Comparison of ENCODE assay signal across 9 cellular contexts in the genomic region with DNA sequence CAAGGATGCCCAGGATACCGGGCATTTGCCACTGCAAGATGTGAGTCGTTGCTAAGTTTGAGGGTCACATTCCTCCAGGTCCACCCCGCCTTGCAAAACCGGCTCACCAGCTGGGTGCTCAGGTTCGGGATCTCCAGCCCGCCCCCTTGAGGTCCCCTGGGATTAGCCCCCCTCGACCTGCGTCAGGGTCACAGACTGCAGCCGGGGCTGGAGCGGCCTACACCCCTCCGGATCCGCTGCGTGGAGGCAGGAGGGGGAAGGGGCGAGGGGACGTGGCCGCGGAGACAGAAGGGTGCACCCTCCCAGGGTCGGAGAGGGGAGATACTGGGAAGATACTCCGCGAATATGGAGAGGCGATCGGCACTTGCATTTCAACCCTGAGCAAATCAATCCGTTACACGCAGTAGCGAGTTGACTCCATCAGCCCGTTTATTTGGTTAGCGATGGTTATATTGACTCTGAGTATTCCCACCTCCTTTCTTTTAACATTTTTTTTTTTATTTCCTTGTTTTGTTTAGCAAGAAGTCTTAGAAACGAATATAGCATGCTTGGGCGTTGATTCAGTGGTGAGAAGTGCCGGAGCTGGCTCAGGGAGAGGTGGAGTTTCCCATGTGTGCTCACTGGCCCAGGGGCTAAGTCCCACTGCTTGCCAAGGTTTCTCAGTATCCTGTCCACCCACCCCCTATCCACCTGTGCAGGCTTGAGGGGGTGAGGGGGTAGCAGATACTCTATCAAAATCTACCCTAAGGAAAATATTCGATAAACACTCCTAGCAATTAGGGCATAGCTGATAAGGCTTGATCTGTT. TPM values are rescaled to one million over a fixed set of nuclear protein-coding genes. Genes with fewer than 3 reads are reported as not detected.
DNase-seq lines count a peak whose midpoint lies in the region; ATAC-seq, FAIRE-seq and TF ChIP-seq lines count a peak whose summit lies in the region.
"Had no signal": no experiment of that assay in that cellular context is flagged by ENCODE, and none has a peak within 500 bp of the region (broad histone marks: within the 10 kb centered on the region; RNA-seq: fewer than 3 reads in every experiment).

No MANE protein-coding gene starts in this region.

- intact Hi-C loops in Panc1 (cut with micrococcal nuclease; ENCODE audit: unreplicated experiment) (no loop called here), left ventricle myocardium inferior (cut with micrococcal nuclease) (loop anchor here (10.0 kb wide), 1 partner anchor 54 kb away; no protein-coding TSS in a partner anchor)

- no TSS peak for BruUV-seq in Panc1 (replicated peaks; lab: Mats Ljungman, UMichigan)

- H3K27ac ChIP-seq in Panc1 (ENCODE audit: low read length) = peak overlapping the region; percentile 72
- H3K27ac ChIP-seq in left ventricle myocardium inferior (replicated peaks) = peak overlapping the region; percentile 99
- H3K27ac ChIP-seq in parathyroid adenoma = peak overlapping the region; percentile 91

- peak overlapping the region; percentile 80 for H3K4me2 ChIP-seq in parathyroid adenoma (ENCODE audit: low read length)

- DNase-seq in AG10803 (ENCODE audit: low read depth) = peak; percentile 61
- DNase-seq in GM18507 (ENCODE audit: extremely low spot score, insufficient read length, low read depth) = no peak
- DNase-seq in Panc1 (ENCODE audit: low read depth, low spot score) = no peak
- DNase-seq in amygdala (lab: John Stamatoyannopoulos, UW) = peak in 39 of 56 donors; percentile 11 to 63 (median 47)
- DNase-seq in left ventricle myocardium inferior = peak; percentile 63

- no peaks in the 10 kb centered on the region for H3K79me2 ChIP-seq in parathyroid adenoma

- H3K27me3 ChIP-seq in Panc1 (ENCODE audit: control insufficient read depth, insufficient read depth, low read length) = no peaks in the 10 kb centered on the region
- H3K27me3 ChIP-seq in left ventricle myocardium inferior (ENCODE audit: low read depth) = no peaks in the 10 kb centered on the region
- H3K27me3 ChIP-seq in parathyroid adenoma (ENCODE audit: control insufficient read depth, insufficient read depth, low read length) = no peaks in the 10 kb centered on the region

- 0 out of 2 replicates have a peak, but pooled peaks have one; percentile 9 for TF ChIP-seq CTCF in AG10803 (conservative IDR thresholded peaks at IDR 0.05; ENCODE audit: low read length)
- TF ChIP-seq CTCF in Panc1 (IDR thresholded peaks at IDR 0.05) = peak; percentile 15; the same call in 1 of the 2 replicates
- TF ChIP-seq CTCF in left ventricle myocardium inferior (IDR thresholded peaks at IDR 0.05; ENCODE audit: borderline replicate concordance) = no peak
- no peak for TF ChIP-seq CTCF in parathyroid adenoma (IDR thresholded peaks at IDR 0.05)

- in situ Hi-C loops in Panc1 (cut with HindIII; ENCODE audit: low pct_unique_long_range_greater_than_20kb, low sequenced_read_pairs) = no loop called here

- H2AFZ ChIP-seq in parathyroid adenoma = peak overlapping the region; percentile 98

- no peak overlapping the region for H3K9ac ChIP-seq in parathyroid adenoma

- peak; percentile 28 for ATAC-seq in HG03095 (IDR thresholded peaks at IDR 0.05; ENCODE audit: unreplicated experiment)
- ATAC-seq in Panc1 = peak; percentile 66
- ATAC-seq in GM18873 (IDR thresholded peaks at IDR 0.05; ENCODE audit: low FRiP score, unreplicated experiment) = no peak

- H3K4me3 ChIP-seq in AG10803 (ENCODE audit: low read length) (peak overlapping the region; percentile 88), Panc1 (ENCODE audit: low read depth in 2 of 2, low read length in 2 of 2) (peak overlapping the region; percentile 72 to 78), left ventricle myocardium inferior (peak overlapping the region; percentile 99), parathyroid adenoma (ENCODE audit: low read depth, low read length) (peak overlapping the region; percentile 69)

- POLR2A ChIA-PET in Panc1 (lab: Charles Lee) = interaction anchor here (0.5 kb wide), 1 partner anchor 43 kb away, joined by 3 read pairs; no protein-coding TSS in a partner anchor

- no peaks in the 10 kb centered on the region; the same call in 1 of the 2 replicates for H3K36me3 ChIP-seq in Panc1 (ENCODE audit: control insufficient read depth, insufficient read depth, low read length)
- H3K36me3 ChIP-seq in left ventricle myocardium inferior = no peaks in the 10 kb centered on the region
- H3K36me3 ChIP-seq in parathyroid adenoma (ENCODE audit: control insufficient read depth, insufficient read depth, low read length) = no peaks in the 10 kb centered on the region

- peak; percentile 77 for FAIRE-seq in GM18507 (lab: Jason Lieb, UNC)
- FAIRE-seq: TTC549 had no signal

- CTCF ChIA-PET in Panc1 (lab: Charles Lee) = no interaction called here

- H3K4me1 ChIP-seq in Panc1 (ENCODE audit: control insufficient read depth, insufficient read depth, low read length) (peaks cover 4% of the 10 kb centered on the region; the same call in 1 of the 2 replicates), left ventricle myocardium inferior (peaks cover 57% of the 10 kb centered on the region), parathyroid adenoma (no peaks in the 10 kb centered on the region)

- H3K9me3 ChIP-seq in Panc1 (ENCODE audit: control insufficient read depth, insufficient read depth, low read depth, low read length) (no peaks in the 10 kb centered on the region), left ventricle myocardium inferior (replicated peaks) (no peaks in the 10 kb centered on the region), parathyroid adenoma (ENCODE audit: control insufficient read depth, low read length) (no peaks in the 10 kb centered on the region)

RNA-seq across cellular contexts. Expression of a gene that starts 1.0 kb away (rescaled TPM):
- total RNA-seq in Panc1 (2021; ENCODE audit: unreplicated experiment) (18.2 TPM), left ventricle myocardium inferior (9.0 TPM)
- 9.7 TPM for polyA plus RNA-seq in Panc1 (2012; ENCODE audit: insufficient read length)

RNA-seq across cellular contexts. Expression of a gene that starts 35.4 kb away (rescaled TPM):
- 17.7 TPM for total RNA-seq in Panc1 (2021; ENCODE audit: unreplicated experiment)
- 18.6 TPM for polyA plus RNA-seq in Panc1 (2012; ENCODE audit: insufficient read length)
- 6.8 TPM for total RNA-seq in left ventricle myocardium inferior

Comparison
In these comparisons a context has a peak if more than half of its experiments do, and no peak if none do; other contexts are left out.
1. DNase-seq: peak in AG10803 (single experiment), amygdala (39 of 56) and left ventricle myocardium inferior (single experiment); none in GM18507 (single experiment) and Panc1 (single experiment).
2. CTCF ChIP-seq: peak in AG10803 (single experiment) and Panc1 (single experiment); none in left ventricle myocardium inferior (single experiment) and parathyroid adenoma (single experiment).
3. Peak in every context shown above with its lines, with median percentiles within 50 percentile points of each other: H3K4me3 ChIP-seq and H3K27ac ChIP-seq.